In genomic region chr9:31135567-31135966, GRCh38 we compare ENCODE assay signal across 1 cellular context.
TF ChIP-seq lines count a peak whose summit lies in the region.

No MANE protein-coding gene starts in this region.

TF ChIP-seq in HEK293, 187 proteins besides CTCF, POLR2A, EP300 and RAD21 (continued from another document):
- no peak for TF ChIP-seq TSHZ1 (tag by site-specific recombination; IDR thresholded peaks at IDR 0.05; ENCODE audit: borderline replicate concordance)
